Comparison of ENCODE assay signal across 30 cellular contexts in genomic region chr3:156109989-156110388, GRCh38. TPM values are rescaled to one million over a fixed set of nuclear protein-coding genes. Genes with fewer than 3 reads are reported as not detected.
"Had no signal": no experiment of that assay in that cellular context is flagged by ENCODE, and none has a peak within 500 bp of the region (broad histone marks: within the 10 kb centered on the region; RNA-seq: fewer than 3 reads in every experiment).

No MANE protein-coding gene starts in this region.

- H3K4me3 ChIP-seq: adrenal gland, esophagus muscularis mucosa, heart right ventricle, left lung, smooth muscle cell, thyroid gland, upper lobe of right lung had no signal

- H3K27ac ChIP-seq: adrenal gland, esophagus muscularis mucosa, heart right ventricle, left lung, thyroid gland, upper lobe of right lung, WERI-Rb-1 had no signal

- ATAC-seq: activated CD4-positive, CD25-positive, alpha-beta regulatory T cell treated with anti-CD3 and anti-CD28 coated beads, Interleukin-2, amount 50 U/mL, for 24 hours; left lung; sciatic nerve; stimulated activated memory B cell treated with anti-CD40 and anti-IgM and Interleukin-4, amounts not matched to agents 10 μg/mL and 1 μg/mL and 100 μg/mL, for 72 hours; stimulated activated naive CD8-positive, alpha-beta T cell treated with anti-CD3 and anti-CD28 coated beads, Interleukin-15, amount 100 ng/mL, for 72 hours; upper lobe of right lung had no signal

- H3K4me1 ChIP-seq: adrenal gland, left lung, thyroid gland, upper lobe of right lung had no signal

- DNase-seq: activated CD4-positive, alpha-beta T cell treated with anti-CD3 and anti-CD28 coated beads for 48 hours; activated CD4-positive, alpha-beta T cell treated with anti-CD3 and anti-CD28 coated beads, Interleukin-2, amount 50 U/mL, for 48 hours; activated CD8-positive, alpha-beta memory T cell treated with anti-CD3 and anti-CD28 coated beads for 24 hours; activated effector memory CD4-positive, alpha-beta T cell treated with Interleukin-2 at 50 U/mL for 16 hours; activated naive CD4-positive, alpha-beta T cell treated with anti-CD3 and anti-CD28 coated beads for 36 hours; activated naive CD8-positive, alpha-beta T cell treated with anti-CD3 and anti-CD28 coated beads for 36 hours; adrenal gland; aorta; dermis blood vessel endothelial cell; effector CD4-positive, alpha-beta T cell; foreskin melanocyte; heart right ventricle; kidney glomerular epithelial cell; left lung; naive B cell; stimulated activated CD4-positive, alpha-beta T cell treated with anti-CD3 and anti-CD28 coated beads, Interleukin-1b, Interleukin-23, amount 100 ng/mL, for 48 hours; stimulated activated CD4-positive, alpha-beta T cell treated with anti-CD3 and anti-CD28 coated beads, Interleukin-4, amount 100 ng/mL, for 4 hours; stimulated activated CD8-positive, alpha-beta memory T cell treated with anti-CD3 and anti-CD28 coated beads, Interleukin-4, amount 100 ng/mL, for 48 hours; stimulated activated naive CD8-positive, alpha-beta T cell treated with anti-CD3 and anti-CD28 coated beads, Interleukin-15, amount 100 ng/mL, for 72 hours; SW 1271; T-helper 9 cell; thyroid gland; upper lobe of right lung; WERI-Rb-1 had no signal

- H3K27me3 ChIP-seq: adrenal gland, esophagus muscularis mucosa, heart right ventricle, left lung, thyroid gland, upper lobe of right lung had no signal

- H3K9me3 ChIP-seq: adrenal gland, esophagus muscularis mucosa, heart right ventricle, left lung, thyroid gland, upper lobe of right lung had no signal

- H3K36me3 ChIP-seq: adrenal gland, esophagus muscularis mucosa, heart right ventricle, left lung, thyroid gland, upper lobe of right lung, WERI-Rb-1 had no signal

- H3K4me2 ChIP-seq: smooth muscle cell had no signal

RNA-seq across cellular contexts. Expression of gene KCNAB1, which starts 10.4 kb away (rescaled TPM):
- total RNA-seq: activated naive CD4-positive, alpha-beta T cell treated with anti-CD3 and anti-CD28 coated beads for 36 hours; activated naive CD8-positive, alpha-beta T cell treated with anti-CD3 and anti-CD28 coated beads for 36 hours; renal cortical epithelial cell had no signal
